1 cellular context compared by ENCODE assay signal in the genomic region with DNA sequence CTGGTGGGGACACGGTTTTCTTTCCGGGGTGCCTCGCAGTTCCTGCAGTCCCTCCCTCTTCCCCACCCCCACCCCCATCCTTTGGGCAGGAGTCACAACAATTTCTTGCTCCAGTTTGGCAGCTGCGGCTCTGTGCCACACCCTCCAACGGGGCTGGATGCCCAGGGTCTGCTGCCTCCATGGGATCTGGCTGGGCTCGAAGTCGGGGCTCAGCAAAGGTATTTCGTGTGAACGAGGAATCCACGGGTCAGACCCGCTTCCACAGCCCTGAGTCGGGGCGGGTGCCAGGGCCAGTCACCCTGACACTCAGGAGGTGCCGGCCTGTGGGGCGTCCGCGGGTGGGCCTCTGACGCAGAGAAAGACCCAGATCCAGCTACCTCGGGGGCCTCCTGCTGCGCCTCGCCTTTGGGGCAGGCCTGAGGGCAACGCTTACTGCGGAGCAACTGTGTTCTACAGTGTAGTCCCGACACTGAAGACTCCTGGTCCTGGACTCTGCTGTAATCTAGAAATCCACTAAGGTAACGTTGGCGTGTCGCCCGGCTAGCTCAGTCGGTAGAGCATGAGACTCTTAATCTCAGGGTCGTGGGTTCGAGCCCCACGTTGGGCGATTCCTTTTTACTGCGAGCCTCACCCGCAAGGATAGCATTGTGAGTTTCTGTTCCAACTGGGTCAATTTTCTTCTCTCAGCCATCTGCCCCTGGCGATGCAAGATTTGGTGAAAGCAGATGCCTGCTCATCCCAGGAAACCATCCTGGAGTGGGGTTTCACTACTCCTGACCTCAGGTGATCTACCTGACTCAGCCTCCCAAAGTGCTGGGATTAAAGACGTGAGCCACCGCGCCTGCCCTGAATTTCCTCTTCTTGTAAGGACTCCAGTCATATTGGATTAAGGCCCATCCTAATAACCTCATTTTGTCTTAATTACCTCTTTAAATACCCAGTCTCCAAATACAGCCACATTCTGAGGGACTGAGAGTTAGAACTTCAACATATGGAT.
TF ChIP-seq lines count a peak whose summit lies in the region.

No MANE protein-coding gene starts in this region.

TF ChIP-seq in HepG2, 621 proteins besides CTCF, POLR2A, EP300 and RAD21 (continued from another document and continues in another):
- TF ChIP-seq ZNF784 (CRISPR knock-in tag; IDR thresholded peaks at IDR 0.05; ENCODE audit: borderline replicate concordance) = no peak
- no peak for TF ChIP-seq ZNF597 (CRISPR knock-in tag; IDR thresholded peaks at IDR 0.05)
- no peak for TF ChIP-seq ZBTB4 (CRISPR knock-in tag; IDR thresholded peaks at IDR 0.05; ENCODE audit: borderline replicate concordance)
- TF ChIP-seq ZNF282 (IDR thresholded peaks at IDR 0.05; ENCODE audit: partially characterized antibody) = no peak
- no peak for TF ChIP-seq ZNF160 (CRISPR knock-in tag; IDR thresholded peaks at IDR 0.05)
- no peak for TF ChIP-seq NFRKB (IDR thresholded peaks at IDR 0.05)
- no peak for TF ChIP-seq ZNF780A (CRISPR knock-in tag; IDR thresholded peaks at IDR 0.05)
- TF ChIP-seq CENPX (CRISPR knock-in tag; IDR thresholded peaks at IDR 0.05) = no peak
- TF ChIP-seq, protein P1, sequence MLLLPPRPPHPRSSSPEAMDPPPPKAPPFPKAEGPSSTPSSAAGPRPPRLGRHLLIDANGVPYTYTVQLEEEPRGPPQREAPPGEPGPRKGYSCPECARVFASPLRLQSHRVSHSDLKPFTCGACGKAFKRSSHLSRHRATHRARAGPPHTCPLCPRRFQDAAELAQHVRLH (CRISPR knock-in tag; IDR thresholded peaks at IDR 0.05; ENCODE audit: borderline replicate concordance, low read depth) = peak; percentile 34; the same call in 1 of the 2 replicates
- no peak for TF ChIP-seq NCOA2 (CRISPR knock-in tag; IDR thresholded peaks at IDR 0.05)
- no peak for TF ChIP-seq BHLHE40 (IDR thresholded peaks at IDR 0.05; ENCODE audit: low read length)
- TF ChIP-seq NONO (IDR thresholded peaks at IDR 0.05) = no peak
- no peak for TF ChIP-seq NONO (CRISPR knock-in tag; conservative IDR thresholded peaks at IDR 0.05)
- no peak for TF ChIP-seq HBP1 (CRISPR knock-in tag; IDR thresholded peaks at IDR 0.05; ENCODE audit: low read depth)
- TF ChIP-seq FOXA1 (IDR thresholded peaks at IDR 0.05) = no peak
- TF ChIP-seq FOXA1 (CRISPR knock-in tag; IDR thresholded peaks at IDR 0.05) = no peak
- no peak for TF ChIP-seq ZNF747 (CRISPR knock-in tag; IDR thresholded peaks at IDR 0.05; ENCODE audit: borderline replicate concordance)
- TF ChIP-seq MATR3 (CRISPR knock-in tag; IDR thresholded peaks at IDR 0.05) = no peak
- no peak for TF ChIP-seq STAT5B (CRISPR knock-in tag; IDR thresholded peaks at IDR 0.05)
- TF ChIP-seq PAXIP1 (CRISPR knock-in tag; conservative IDR thresholded peaks at IDR 0.05) = no peak
- TF ChIP-seq EZH2 (conservative IDR thresholded peaks at IDR 0.05; ENCODE audit: low read depth, low read length) = no peak
- no peak for TF ChIP-seq PHF5A (CRISPR knock-in tag; IDR thresholded peaks at IDR 0.05; ENCODE audit: low read depth, unreplicated experiment)
- peak; percentile 72 for TF ChIP-seq MED1 (CRISPR knock-in tag; IDR thresholded peaks at IDR 0.05)
- TF ChIP-seq RCOR2 (CRISPR knock-in tag; IDR thresholded peaks at IDR 0.05) = 0 out of 2 replicates have a peak, but pooled peaks have one; percentile 38
- 0 out of 2 replicates have a peak, but pooled peaks have one; percentile 18 for TF ChIP-seq KDM3A (CRISPR knock-in tag; IDR thresholded peaks at IDR 0.05; ENCODE audit: low read depth)
- TF ChIP-seq, protein P2, sequence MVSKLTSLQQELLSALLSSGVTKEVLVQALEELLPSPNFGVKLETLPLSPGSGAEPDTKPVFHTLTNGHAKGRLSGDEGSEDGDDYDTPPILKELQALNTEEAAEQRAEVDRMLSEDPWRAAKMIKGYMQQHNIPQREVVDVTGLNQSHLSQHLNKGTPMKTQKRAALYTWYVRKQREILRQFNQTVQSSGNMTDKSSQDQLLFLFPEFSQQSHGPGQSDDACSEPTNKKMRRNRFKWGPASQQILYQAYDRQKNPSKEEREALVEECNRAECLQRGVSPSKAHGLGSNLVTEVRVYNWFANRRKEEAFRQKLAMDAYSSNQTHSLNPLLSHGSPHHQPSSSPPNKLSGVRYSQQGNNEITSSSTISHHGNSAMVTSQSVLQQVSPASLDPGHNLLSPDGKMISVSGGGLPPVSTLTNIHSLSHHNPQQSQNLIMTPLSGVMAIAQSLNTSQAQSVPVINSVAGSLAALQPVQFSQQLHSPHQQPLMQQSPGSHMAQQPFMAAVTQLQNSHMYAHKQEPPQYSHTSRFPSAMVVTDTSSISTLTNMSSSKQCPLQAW (CRISPR knock-in tag; IDR thresholded peaks at IDR 0.05) = peak; percentile 61
- no peak for TF ChIP-seq GRHL1 (CRISPR knock-in tag; conservative IDR thresholded peaks at IDR 0.05)
- no peak for TF ChIP-seq SATB2 (CRISPR knock-in tag; IDR thresholded peaks at IDR 0.05)
- TF ChIP-seq ZNF234 (CRISPR knock-in tag; conservative IDR thresholded peaks at IDR 0.05) = no peak
- TF ChIP-seq, protein P3, sequence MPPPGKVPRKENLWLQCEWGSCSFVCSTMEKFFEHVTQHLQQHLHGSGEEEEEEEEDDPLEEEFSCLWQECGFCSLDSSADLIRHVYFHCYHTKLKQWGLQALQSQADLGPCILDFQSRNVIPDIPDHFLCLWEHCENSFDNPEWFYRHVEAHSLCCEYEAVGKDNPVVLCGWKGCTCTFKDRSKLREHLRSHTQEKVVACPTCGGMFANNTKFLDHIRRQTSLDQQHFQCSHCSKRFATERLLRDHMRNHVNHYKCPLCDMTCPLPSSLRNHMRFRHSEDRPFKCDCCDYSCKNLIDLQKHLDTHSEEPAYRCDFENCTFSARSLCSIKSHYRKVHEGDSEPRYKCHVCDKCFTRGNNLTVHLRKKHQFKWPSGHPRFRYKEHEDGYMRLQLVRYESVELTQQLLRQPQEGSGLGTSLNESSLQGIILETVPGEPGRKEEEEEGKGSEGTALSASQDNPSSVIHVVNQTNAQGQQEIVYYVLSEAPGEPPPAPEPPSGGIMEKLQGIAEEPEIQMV (CRISPR knock-in tag; IDR thresholded peaks at IDR 0.05; ENCODE audit: low read depth) = peak; percentile 50; the same call in 1 of the 2 replicates
- TF ChIP-seq ZNF605 (CRISPR knock-in tag; IDR thresholded peaks at IDR 0.05) = no peak
- TF ChIP-seq ERF (CRISPR knock-in tag; IDR thresholded peaks at IDR 0.05) = no peak
- peak; percentile 32; the same call in 1 of the 2 replicates for TF ChIP-seq ZMYM4 (CRISPR knock-in tag; IDR thresholded peaks at IDR 0.05)
- TF ChIP-seq, protein P4, sequence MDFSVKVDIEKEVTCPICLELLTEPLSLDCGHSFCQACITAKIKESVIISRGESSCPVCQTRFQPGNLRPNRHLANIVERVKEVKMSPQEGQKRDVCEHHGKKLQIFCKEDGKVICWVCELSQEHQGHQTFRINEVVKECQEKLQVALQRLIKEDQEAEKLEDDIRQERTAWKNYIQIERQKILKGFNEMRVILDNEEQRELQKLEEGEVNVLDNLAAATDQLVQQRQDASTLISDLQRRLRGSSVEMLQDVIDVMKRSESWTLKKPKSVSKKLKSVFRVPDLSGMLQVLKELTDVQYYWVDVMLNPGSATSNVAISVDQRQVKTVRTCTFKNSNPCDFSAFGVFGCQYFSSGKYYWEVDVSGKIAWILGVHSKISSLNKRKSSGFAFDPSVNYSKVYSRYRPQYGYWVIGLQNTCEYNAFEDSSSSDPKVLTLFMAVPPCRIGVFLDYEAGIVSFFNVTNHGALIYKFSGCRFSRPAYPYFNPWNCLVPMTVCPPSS (IDR thresholded peaks at IDR 0.05) = no peak
- TF ChIP-seq ZNF414 (CRISPR knock-in tag; IDR thresholded peaks at IDR 0.05) = no peak
- TF ChIP-seq KAT7 (CRISPR knock-in tag; IDR thresholded peaks at IDR 0.05; ENCODE audit: borderline replicate concordance) = no peak
- no peak for TF ChIP-seq MAZ (IDR thresholded peaks at IDR 0.05; ENCODE audit: borderline replicate concordance, low read depth, low read length)
- TF ChIP-seq MAZ (CRISPR knock-in tag; IDR thresholded peaks at IDR 0.05; ENCODE audit: low read depth) = 0 out of 2 replicates have a peak, but pooled peaks have one; percentile 33
- no peak for TF ChIP-seq SOX13 (IDR thresholded peaks at IDR 0.05)
- no peak; a peak in 1 of 4 replicates for TF ChIP-seq SOX13 (CRISPR knock-in tag; conservative IDR thresholded peaks at IDR 0.05 in 1 of 2, IDR thresholded peaks at IDR 0.05 in 1 of 2)
